1 cellular context compared by ENCODE assay signal in genomic region chr6:16821834-16822264, GRCh38.
TF ChIP-seq lines count a peak whose summit lies in the region.

No MANE protein-coding gene starts in this region.

TF ChIP-seq in HepG2, 621 proteins besides CTCF, POLR2A, EP300 and RAD21 (continued from another document and continues in another):
- TF ChIP-seq ZNF276 (CRISPR knock-in tag; IDR thresholded peaks at IDR 0.05; ENCODE audit: low read depth) (0 out of 2 replicates have a peak, but pooled peaks have one; percentile 56), ZNF644 (CRISPR knock-in tag; IDR thresholded peaks at IDR 0.05; ENCODE audit: low read depth) (peak; percentile 99), ZNF44 (CRISPR knock-in tag; IDR thresholded peaks at IDR 0.05) (0 out of 2 replicates have a peak, but pooled peaks have one; percentile 56), JUND (CRISPR knock-in tag; IDR thresholded peaks at IDR 0.05) (peak; percentile 84), MLX (CRISPR knock-in tag; IDR thresholded peaks at IDR 0.05) (peak; percentile 97), SMC3 (IDR thresholded peaks at IDR 0.05; ENCODE audit: low read length) (peak; percentile 42), ZNF691 (CRISPR knock-in tag; IDR thresholded peaks at IDR 0.05; ENCODE audit: borderline replicate concordance, low read depth) (peak; percentile 100), ZNF503 (CRISPR knock-in tag; IDR thresholded peaks at IDR 0.05) (peak; percentile 89), PAXIP1 (CRISPR knock-in tag; conservative IDR thresholded peaks at IDR 0.05) (peak; percentile 98), SNAPC5 (CRISPR knock-in tag; IDR thresholded peaks at IDR 0.05; ENCODE audit: borderline replicate concordance) (no peak), FOXJ3 (CRISPR knock-in tag; IDR thresholded peaks at IDR 0.05; ENCODE audit: borderline replicate concordance) (peak; percentile 98), CSRNP2 (CRISPR knock-in tag; conservative IDR thresholded peaks at IDR 0.05; ENCODE audit: low read depth) (no peak), GLMP (CRISPR knock-in tag; IDR thresholded peaks at IDR 0.05; ENCODE audit: borderline replicate concordance) (0 out of 2 replicates have a peak, but pooled peaks have one; percentile 20), ZNF678 (CRISPR knock-in tag; IDR thresholded peaks at IDR 0.05) (no peak), ZFP41 (CRISPR knock-in tag; IDR thresholded peaks at IDR 0.05; ENCODE audit: borderline replicate concordance) (no peak), KLF15 (CRISPR knock-in tag; IDR thresholded peaks at IDR 0.05; ENCODE audit: borderline replicate concordance) (no peak), ZNF580 (CRISPR knock-in tag; IDR thresholded peaks at IDR 0.05; ENCODE audit: borderline replicate concordance, low read depth) (peak; percentile 94), ARID5B (CRISPR knock-in tag; IDR thresholded peaks at IDR 0.05) (peak; percentile 100), KLF11 (CRISPR knock-in tag; IDR thresholded peaks at IDR 0.05) (peak; percentile 81; the same call in 1 of the 2 replicates), ZNF619 (CRISPR knock-in tag; IDR thresholded peaks at IDR 0.05) (peak; percentile 75; the same call in 1 of the 2 replicates), MEIS2 (CRISPR knock-in tag; IDR thresholded peaks at IDR 0.05) (peak; percentile 100), ZMYM4 (CRISPR knock-in tag; IDR thresholded peaks at IDR 0.05) (peak; percentile 98), KMT2A (CRISPR knock-in tag; IDR thresholded peaks at IDR 0.05) (peak; percentile 58; the same call in 1 of the 2 replicates), ADNP (CRISPR knock-in tag; IDR thresholded peaks at IDR 0.05) (0 out of 2 replicates have a peak, but pooled peaks have one; percentile 35), FOXA1 (IDR thresholded peaks at IDR 0.05) (no peak), FOXA1 (CRISPR knock-in tag; IDR thresholded peaks at IDR 0.05) (peak; percentile 83), MXD3 (CRISPR knock-in tag; IDR thresholded peaks at IDR 0.05) (0 out of 2 replicates have a peak, but pooled peaks have one; percentile 50), SMAD9 (CRISPR knock-in tag; IDR thresholded peaks at IDR 0.05) (no peak), GATAD1 (CRISPR knock-in tag; IDR thresholded peaks at IDR 0.05) (peak; percentile 73), HMGXB4 (CRISPR knock-in tag; IDR thresholded peaks at IDR 0.05; ENCODE audit: borderline replicate concordance in 1 of 2, low read depth in 1 of 2) (peak; percentile 70 to 73; a peak in 2 of 4 replicates), ZEB1 (IDR thresholded peaks at IDR 0.05; ENCODE audit: insufficient replicate concordance, low read depth) (peak; percentile 91), SKIL (CRISPR knock-in tag; IDR thresholded peaks at IDR 0.05; ENCODE audit: borderline replicate concordance) (peak; percentile 93)
